8 cellular contexts compared by ENCODE assay signal in genomic region chr11:67304511-67305113, GRCh38. TPM values are rescaled to one million over a fixed set of nuclear protein-coding genes. Genes with fewer than 3 reads are reported as not detected.
DNase-seq lines count a peak whose midpoint lies in the region; ATAC-seq, FAIRE-seq and TF ChIP-seq lines count a peak whose summit lies in the region.

No MANE protein-coding gene starts in this region.

- H3K27me3 ChIP-seq in GM23248 (replicated peaks; ENCODE audit: insufficient read depth) (no peaks in the 10 kb centered on the region), right atrium auricular region (no peaks in the 10 kb centered on the region), sigmoid colon (no peaks in the 10 kb centered on the region)

- TF ChIP-seq CTCF in WI38 (IDR thresholded peaks at IDR 0.05; ENCODE audit: low read depth, low read length) (no peak), right atrium auricular region (IDR thresholded peaks at IDR 0.05) (no peak), sigmoid colon (IDR thresholded peaks at IDR 0.05) (no peak), GM10266 (IDR thresholded peaks at IDR 0.05; ENCODE audit: control insufficient read depth, insufficient read depth, low read depth, missing control alignments) (no peak)

- in situ Hi-C loops in GM23248 (cut with MboI): no loop called here

- TF ChIP-seq EP300 in sigmoid colon (IDR thresholded peaks at IDR 0.05): no peak

- H3F3A ChIP-seq in GM23248 (ENCODE audit: insufficient read depth): no peaks in the 10 kb centered on the region

- no peak for ATAC-seq in GM18867 (IDR thresholded peaks at IDR 0.05; ENCODE audit: unreplicated experiment)

- H3K27ac ChIP-seq in GM23248 (no peak overlapping the region), right atrium auricular region (peak overlapping the region in 1 of 2 donors; percentile 82), sigmoid colon (peak overlapping the region in 2 of 4 donors; percentile 69 to 71)

- H3K36me3 ChIP-seq in GM23248 (ENCODE audit: low read depth): no peaks in the 10 kb centered on the region; the same call in 1 of the 2 replicates
- peaks cover 28% of the 10 kb centered on the region for H3K36me3 ChIP-seq in right atrium auricular region
- peaks cover 8 to 44% (median 21%) of the 10 kb centered on the region in 4 donors for H3K36me3 ChIP-seq in sigmoid colon

- no peaks in the 10 kb centered on the region for H3K9me2 ChIP-seq in GM23248 (ENCODE audit: insufficient read depth)

- no peaks in the 10 kb centered on the region for H4K20me1 ChIP-seq in GM23248 (ENCODE audit: insufficient read depth)

- no peak for DNase-seq in GM23248
- no peak for DNase-seq in right atrium auricular region (ENCODE audit: low spot score)
- DNase-seq in sigmoid colon: peak; percentile 62
- DNase-seq in GM10266 (ENCODE audit: extremely low spot score): no peak
- no peak for DNase-seq in RCC 7860 (ENCODE audit: low spot score)
- DNase-seq in NCI-H82 treated with DMSO at 0.1 percent for 48 hours (lab: John Stamatoyannopoulos, UW; ENCODE audit: unreplicated experiment): no peak

- H3K4me2 ChIP-seq in GM23248 (ENCODE audit: unreplicated experiment): peak overlapping the region; percentile 93

- no peaks in the 10 kb centered on the region for H3K79me2 ChIP-seq in GM23248 (ENCODE audit: insufficient read depth)

- H3K4me1 ChIP-seq in GM23248 (ENCODE audit: insufficient read depth) (0 out of 2 replicates have a peak, but pooled peaks cover 12% of the 10 kb centered on the region), right atrium auricular region (peaks cover 0 to 31% of the 10 kb centered on the region in 2 donors), sigmoid colon (peaks cover 0 to 31% (median 24%) of the 10 kb centered on the region in 4 donors)

- no peak for TF ChIP-seq POLR2A in sigmoid colon (IDR thresholded peaks at IDR 0.05)

- FAIRE-seq in RCC 7860 (lab: Jason Lieb, UNC): no peak

- intact Hi-C loops in sigmoid colon (cut with DNase I): no loop called here

- peak overlapping the region; percentile 82 for H3K4me3 ChIP-seq in GM23248
- H3K4me3 ChIP-seq in WI38 (ENCODE audit: low read depth, low read length): peak overlapping the region; percentile 74
- peak overlapping the region; percentile 74 to 94 for H3K4me3 ChIP-seq in right atrium auricular region
- peak overlapping the region; percentile 54 to 98 (median 78) for H3K4me3 ChIP-seq in sigmoid colon

- 67 to 71% methylated on average over 14 of the region's 14 CpGs for WGBS in GM23248 (ENCODE audit: low coverage in 1 of 2, low lambda C conversion rate in 2 of 2, missing lambda C conversion rate in 2 of 2), 2 experiments
- WGBS in sigmoid colon, 2 donors: 40 to 77% methylated on average over 14 of the region's 14 CpGs

- H2AFZ ChIP-seq in GM23248: peak overlapping the region; percentile 64; the same call in 1 of the 2 replicates

- peak overlapping the region; percentile 79 for H3K9ac ChIP-seq in GM23248

- H3K9me3 ChIP-seq in GM23248 (ENCODE audit: low read depth): no peaks in the 10 kb centered on the region
- no peaks in the 10 kb centered on the region for H3K9me3 ChIP-seq in right atrium auricular region
- no peaks in the 10 kb centered on the region for H3K9me3 ChIP-seq in sigmoid colon

RNA-seq across cellular contexts. Expression of gene SSH3, which starts 1.3 kb away (rescaled TPM):
- total RNA-seq in GM23248 (2014; rRNA removed; shearing (Covaris generic)): 20.1 and 41.6 TPM in 2 replicates
- polyA plus RNA-seq in GM23248 (2016; fragmentation: Nextera tagmentation; extraction: Ambion mirVana) (25.2 and 26.4 TPM in 2 replicates), sigmoid colon (10 to 100 TPM; 15.6 to 39.0 (median 21.3) TPM)
- total RNA-seq in right atrium auricular region (10 to 100 TPM; 14.7 to 23.6 TPM), sigmoid colon (10 to 100 TPM; 20.0 to 37.7 (median 26.6) TPM)

RNA-seq across cellular contexts. Expression of gene ANKRD13D, which starts 15.5 kb away (rescaled TPM):
- 27.6 and 42.9 TPM in 2 replicates for total RNA-seq in GM23248 (2014; rRNA removed; shearing (Covaris generic))
- polyA plus RNA-seq in GM23248 (2016; fragmentation: Nextera tagmentation; extraction: Ambion mirVana): 13.4 and 16.4 TPM in 2 replicates
- total RNA-seq in right atrium auricular region: 10 to 100 TPM; 14.1 to 14.9 TPM
- 10 to 100 TPM; 23.9 to 45.7 (median 24.2) TPM for total RNA-seq in sigmoid colon
- polyA plus RNA-seq in sigmoid colon: 10 to 100 TPM in 2 of 3 donors, 1 to 10 TPM in 1; 9.0 to 42.2 (median 16.8) TPM

RNA-seq across cellular contexts. Expression of gene GRK2, which starts 38.3 kb away (rescaled TPM):
- total RNA-seq in GM23248 (2014; rRNA removed; shearing (Covaris generic)): 43.0 and 54.9 TPM in 2 replicates
- 6.0 and 7.8 TPM in 2 replicates for polyA plus RNA-seq in GM23248 (2016; fragmentation: Nextera tagmentation; extraction: Ambion mirVana)
- 10 to 100 TPM; 52.7 to 55.9 TPM for total RNA-seq in right atrium auricular region
- 10 to 100 TPM; 32.1 to 48.2 (median 38.9) TPM for total RNA-seq in sigmoid colon
- polyA plus RNA-seq in sigmoid colon: 100 to 1,000 TPM in 1 of 3 donors, 10 to 100 TPM in 2; 88.3 to 152 (median 92.0) TPM

RNA-seq across cellular contexts. Expression of gene POLD4, which starts 48.7 kb away (rescaled TPM):
- total RNA-seq in GM23248 (2014; rRNA removed; shearing (Covaris generic)): 86.6 and 109 TPM in 2 replicates
- polyA plus RNA-seq in GM23248 (2016; fragmentation: Nextera tagmentation; extraction: Ambion mirVana) (121 and 136 TPM in 2 replicates), sigmoid colon (100 to 1,000 TPM; 381 to 748 (median 498) TPM)
- total RNA-seq in right atrium auricular region (100 to 1,000 TPM; 115 to 136 TPM), sigmoid colon (10 to 100 TPM; 48.5 to 78.9 (median 67.0) TPM)
